ENCODE assay signal across 8 cellular contexts in the genomic region with DNA sequence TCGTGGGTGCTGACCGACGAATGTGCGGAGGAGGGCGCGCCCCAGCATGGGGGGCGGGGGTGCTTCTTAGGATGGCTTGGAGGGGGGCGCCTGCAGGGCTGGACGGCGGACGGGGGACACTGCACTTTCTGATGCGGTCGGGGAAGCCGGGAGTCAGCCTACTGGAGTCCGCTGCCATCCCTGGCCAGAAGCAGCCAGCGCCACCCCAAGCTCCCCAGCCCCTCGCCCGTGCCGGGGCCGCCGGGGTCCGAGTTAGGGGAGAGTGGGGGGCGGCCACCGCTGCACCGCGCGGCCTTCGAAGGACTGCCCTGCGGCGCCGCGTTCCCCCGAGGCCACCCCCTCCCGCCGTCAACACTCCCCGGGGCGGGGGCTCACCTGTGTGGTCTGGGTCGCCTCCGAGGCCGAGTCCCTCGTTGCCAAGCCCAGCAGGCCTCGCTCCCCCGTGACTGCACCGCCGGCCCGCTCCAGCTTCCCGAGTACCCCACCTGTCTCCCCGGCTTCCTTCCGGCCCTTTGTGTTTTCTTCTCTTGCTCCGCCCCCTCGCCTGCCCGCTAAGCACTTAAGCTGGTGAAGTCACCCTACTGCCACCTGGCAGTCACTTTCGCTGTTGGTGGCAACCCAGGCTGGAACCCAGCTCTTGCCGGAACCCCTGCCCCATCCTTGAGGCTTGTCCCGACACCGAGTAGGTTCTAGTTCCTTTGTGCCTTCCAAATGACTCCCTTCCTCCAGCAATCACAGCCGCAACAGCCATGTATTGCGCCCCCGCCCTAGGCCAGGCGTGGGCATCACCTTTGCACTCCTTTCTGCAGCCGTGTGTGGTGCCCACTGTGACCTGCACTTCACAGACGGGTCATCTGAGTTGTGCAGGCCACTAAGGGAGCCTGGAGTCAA. TPM values are rescaled to one million over a fixed set of nuclear protein-coding genes. Genes with fewer than 3 reads are reported as not detected.
DNase-seq lines count a peak whose midpoint lies in the region; ATAC-seq and TF ChIP-seq lines count a peak whose summit lies in the region.

A gene with protein sequence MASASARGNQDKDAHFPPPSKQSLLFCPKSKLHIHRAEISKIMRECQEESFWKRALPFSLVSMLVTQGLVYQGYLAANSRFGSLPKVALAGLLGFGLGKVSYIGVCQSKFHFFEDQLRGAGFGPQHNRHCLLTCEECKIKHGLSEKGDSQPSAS (minus strand): TSS at position 492 of the 891 bp plus-strand sequence. CDS start 2,225 bp downstream, outside the sequence.

- H3K9ac ChIP-seq in KMS-11 (peak within 1 kb of the TSS; percentile 87), rectal smooth muscle tissue (ENCODE audit: low read length) (peak within 1 kb of the TSS; percentile 5)

- no peaks in the 10 kb centered on the region for H3F3A ChIP-seq in DOHH2 (ENCODE audit: control insufficient read depth, insufficient read depth)

- H3K9me2 ChIP-seq in DOHH2 (replicated peaks; ENCODE audit: control insufficient read depth, low read length): no peaks in the 10 kb centered on the region

- ATAC-seq in GM21619 (IDR thresholded peaks at IDR 0.05; ENCODE audit: unreplicated experiment) (peak; percentile 92), Right ventricle myocardium superior (ENCODE audit: poor library complexity) (peak; percentile 92)

- intact Hi-C loops in Right ventricle myocardium superior (cut with DNase I): no loop called here

- DNase-seq in RKO (ENCODE audit: low spot score) (peak; percentile 86), Right ventricle myocardium superior (peak; percentile 70), foreskin melanocyte (no peak)
- peak; percentile 44 to 80 (median 60) for DNase-seq in activated naive CD4-positive, alpha-beta T cell (lab: John Stamatoyannopoulos, UW)

- H3K27me3 ChIP-seq in DOHH2 (ENCODE audit: control insufficient read depth, low read length): no peaks in the 10 kb centered on the region
- H3K27me3 ChIP-seq in KMS-11 (ENCODE audit: insufficient read depth, low read depth): no peaks in the 10 kb centered on the region
- no peaks in the 10 kb centered on the region for H3K27me3 ChIP-seq in rectal smooth muscle tissue (ENCODE audit: control insufficient read depth, insufficient read depth, low read length)

- peak within 1 kb of the TSS; percentile 85 for H3K4me3 ChIP-seq in DOHH2 (ENCODE audit: low read length)
- no peak within 1 kb of the TSS for H3K4me3 ChIP-seq in KMS-11 (IDR thresholded peaks at IDR 0.05; ENCODE audit: insufficient read depth, low read depth, low read length)
- peak within 1 kb of the TSS; percentile 74 for H3K4me3 ChIP-seq in rectal smooth muscle tissue (ENCODE audit: low read length)

- H3K9me3 ChIP-seq in DOHH2 (ENCODE audit: control insufficient read depth, insufficient read depth, low read length): no peaks in the 10 kb centered on the region

- peak; percentile 69 for TF ChIP-seq CTCF in DOHH2 (IDR thresholded peaks at IDR 0.05; ENCODE audit: low read depth, low read length, poor library complexity, severe bottlenecking)
- peak; percentile 40 for TF ChIP-seq CTCF in KMS-11 (conservative IDR thresholded peaks at IDR 0.05; ENCODE audit: low read depth, low read length)

- peak within 1 kb of the TSS; percentile 70 for H2AFZ ChIP-seq in KMS-11 (ENCODE audit: low read depth)

- H4K20me1 ChIP-seq in DOHH2 (ENCODE audit: control insufficient read depth, insufficient read depth, low read depth, low read length) (no peaks in the 10 kb centered on the region), KMS-11 (ENCODE audit: insufficient read depth) (no peaks in the 10 kb centered on the region)

- H3K79me2 ChIP-seq in DOHH2 (ENCODE audit: control insufficient read depth, low read length): peaks cover 19% of the 10 kb centered on the region
- no peaks in the 10 kb centered on the region for H3K79me2 ChIP-seq in KMS-11 (ENCODE audit: insufficient read depth, low read depth)

- H3K27ac ChIP-seq in DOHH2 (ENCODE audit: low read depth, low read length) (no peak within 1 kb of the TSS), KMS-11 (peak within 1 kb of the TSS; percentile 21; the same call in 1 of the 2 replicates), rectal smooth muscle tissue (ENCODE audit: low read depth, low read length) (no peak within 1 kb of the TSS)

- peaks cover 21% of the 10 kb centered on the region for H3K4me1 ChIP-seq in DOHH2 (ENCODE audit: control insufficient read depth, low read length)
- peaks cover 36% of the 10 kb centered on the region for H3K4me1 ChIP-seq in KMS-11 (ENCODE audit: low read depth, poor library complexity, severe bottlenecking)
- no peaks in the 10 kb centered on the region for H3K4me1 ChIP-seq in rectal smooth muscle tissue (ENCODE audit: control insufficient read depth, insufficient read depth, low read length)

- H3K4me2 ChIP-seq in DOHH2 (ENCODE audit: low read length): peak within 1 kb of the TSS; percentile 89
- peak within 1 kb of the TSS; percentile 96 for H3K4me2 ChIP-seq in KMS-11

- H3K36me3 ChIP-seq in DOHH2 (ENCODE audit: control insufficient read depth, low read length): peaks cover 23% of the 10 kb centered on the region
- no peaks in the 10 kb centered on the region for H3K36me3 ChIP-seq in KMS-11 (ENCODE audit: insufficient read depth)
- no peaks in the 10 kb centered on the region for H3K36me3 ChIP-seq in rectal smooth muscle tissue (ENCODE audit: control insufficient read depth, insufficient read depth, low read length)

RNA-seq across cellular contexts. Expression of the gene that starts here (rescaled TPM):
- total RNA-seq in Right ventricle myocardium superior: 16.6 TPM
